ENCODE assay signal across 2 cellular contexts in genomic region chr6:133814797-133815196, GRCh38.
A peak's percentile ranks its signal among the peaks of the same experiment; 100 is the strongest.
TF ChIP-seq lines count a peak whose summit lies in the region.

No MANE protein-coding gene starts in this region.

TF ChIP-seq in IMR-90, 13 proteins besides CTCF, POLR2A, EP300 and RAD21 (continued from another document):
- TF ChIP-seq FOS (IDR thresholded peaks at IDR 0.05; ENCODE audit: low read depth, low read length) (peak; percentile 65; the same call in 1 of the 2 replicates), BHLHE40 (IDR thresholded peaks at IDR 0.05; ENCODE audit: low read depth, low read length) (0 out of 2 replicates have a peak, but pooled peaks have one; percentile 23), RFX5 (IDR thresholded peaks at IDR 0.05; ENCODE audit: low read depth, low read length) (no peak), SMC3 (IDR thresholded peaks at IDR 0.05; ENCODE audit: low read depth, low read length) (no peak)
- TF ChIP-seq, protein P1, sequence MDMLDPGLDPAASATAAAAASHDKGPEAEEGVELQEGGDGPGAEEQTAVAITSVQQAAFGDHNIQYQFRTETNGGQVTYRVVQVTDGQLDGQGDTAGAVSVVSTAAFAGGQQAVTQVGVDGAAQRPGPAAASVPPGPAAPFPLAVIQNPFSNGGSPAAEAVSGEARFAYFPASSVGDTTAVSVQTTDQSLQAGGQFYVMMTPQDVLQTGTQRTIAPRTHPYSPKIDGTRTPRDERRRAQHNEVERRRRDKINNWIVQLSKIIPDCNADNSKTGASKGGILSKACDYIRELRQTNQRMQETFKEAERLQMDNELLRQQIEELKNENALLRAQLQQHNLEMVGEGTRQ (IDR thresholded peaks at IDR 0.05; ENCODE audit: low read depth, low read length) = no peak

TF ChIP-seq in K562, 482 proteins besides CTCF, POLR2A, EP300 and RAD21 (continued from another document):
- TF ChIP-seq, protein P2, sequence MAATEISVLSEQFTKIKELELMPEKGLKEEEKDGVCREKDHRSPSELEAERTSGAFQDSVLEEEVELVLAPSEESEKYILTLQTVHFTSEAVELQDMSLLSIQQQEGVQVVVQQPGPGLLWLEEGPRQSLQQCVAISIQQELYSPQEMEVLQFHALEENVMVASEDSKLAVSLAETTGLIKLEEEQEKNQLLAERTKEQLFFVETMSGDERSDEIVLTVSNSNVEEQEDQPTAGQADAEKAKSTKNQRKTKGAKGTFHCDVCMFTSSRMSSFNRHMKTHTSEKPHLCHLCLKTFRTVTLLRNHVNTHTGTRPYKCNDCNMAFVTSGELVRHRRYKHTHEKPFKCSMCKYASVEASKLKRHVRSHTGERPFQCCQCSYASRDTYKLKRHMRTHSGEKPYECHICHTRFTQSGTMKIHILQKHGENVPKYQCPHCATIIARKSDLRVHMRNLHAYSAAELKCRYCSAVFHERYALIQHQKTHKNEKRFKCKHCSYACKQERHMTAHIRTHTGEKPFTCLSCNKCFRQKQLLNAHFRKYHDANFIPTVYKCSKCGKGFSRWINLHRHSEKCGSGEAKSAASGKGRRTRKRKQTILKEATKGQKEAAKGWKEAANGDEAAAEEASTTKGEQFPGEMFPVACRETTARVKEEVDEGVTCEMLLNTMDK (IDR thresholded peaks at IDR 0.05; ENCODE audit: borderline replicate concordance, insufficient read depth, low read depth, low read length, poor library complexity, severe bottlenecking) = no peak
- TF ChIP-seq CC2D1A (IDR thresholded peaks at IDR 0.05) (no peak), FOXA3 (CRISPR knock-in tag; conservative IDR thresholded peaks at IDR 0.05 in 1 of 2, IDR thresholded peaks at IDR 0.05 in 1 of 2) (no peak), PTBP1 (IDR thresholded peaks at IDR 0.05; ENCODE audit: low read depth, low read length) (no peak), ZNF75A (CRISPR knock-in tag; IDR thresholded peaks at IDR 0.05) (no peak), E2F3 (CRISPR knock-in tag; IDR thresholded peaks at IDR 0.05) (no peak), ZC3H11A (IDR thresholded peaks at IDR 0.05; ENCODE audit: low read depth, low read length) (no peak), ZC3H4 (CRISPR knock-in tag; IDR thresholded peaks at IDR 0.05; ENCODE audit: borderline replicate concordance) (no peak), EGR1 (conservative IDR thresholded peaks at IDR 0.05) (0 out of 2 replicates have a peak, but pooled peaks have one; percentile 25), ZNF780A (CRISPR knock-in tag; IDR thresholded peaks at IDR 0.05) (no peak), TCF3 (CRISPR knock-in tag; IDR thresholded peaks at IDR 0.05) (no peak), FOSL1 (tag; conservative IDR thresholded peaks at IDR 0.05) (0 out of 2 replicates have a peak, but pooled peaks have one; percentile 19), SRSF3 (IDR thresholded peaks at IDR 0.05; ENCODE audit: insufficient read depth, low read length) (no peak), ELF4 (CRISPR knock-in tag; IDR thresholded peaks at IDR 0.05) (no peak), SIX5 (IDR thresholded peaks at IDR 0.05; ENCODE audit: borderline replicate concordance in 1 of 2, insufficient read depth in 1 of 2, low read depth in 1 of 2, low read length in 2 of 2) (no peak), JUND (IDR thresholded peaks at IDR 0.05; ENCODE audit: borderline replicate concordance, low read depth, low read length) (no peak), JUND (tag; IDR thresholded peaks at IDR 0.05; ENCODE audit: borderline replicate concordance, low read depth, low read length) (no peak), TEAD4 (IDR thresholded peaks at IDR 0.05; ENCODE audit: low read length) (no peak), TEAD4 (CRISPR knock-in tag; IDR thresholded peaks at IDR 0.05; ENCODE audit: borderline replicate concordance) (no peak), SAP30 (IDR thresholded peaks at IDR 0.05; ENCODE audit: borderline replicate concordance, insufficient read depth, low read depth, low read length, poor library complexity, severe bottlenecking) (no peak), ZNF696 (CRISPR knock-in tag; conservative IDR thresholded peaks at IDR 0.05) (no peak), RBM15 (IDR thresholded peaks at IDR 0.05; ENCODE audit: insufficient read depth, low read length) (no peak)
- TF ChIP-seq, protein P3, sequence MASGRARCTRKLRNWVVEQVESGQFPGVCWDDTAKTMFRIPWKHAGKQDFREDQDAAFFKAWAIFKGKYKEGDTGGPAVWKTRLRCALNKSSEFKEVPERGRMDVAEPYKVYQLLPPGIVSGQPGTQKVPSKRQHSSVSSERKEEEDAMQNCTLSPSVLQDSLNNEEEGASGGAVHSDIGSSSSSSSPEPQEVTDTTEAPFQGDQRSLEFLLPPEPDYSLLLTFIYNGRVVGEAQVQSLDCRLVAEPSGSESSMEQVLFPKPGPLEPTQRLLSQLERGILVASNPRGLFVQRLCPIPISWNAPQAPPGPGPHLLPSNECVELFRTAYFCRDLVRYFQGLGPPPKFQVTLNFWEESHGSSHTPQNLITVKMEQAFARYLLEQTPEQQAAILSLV (tag; IDR thresholded peaks at IDR 0.05) = no peak
- TF ChIP-seq, protein P4, sequence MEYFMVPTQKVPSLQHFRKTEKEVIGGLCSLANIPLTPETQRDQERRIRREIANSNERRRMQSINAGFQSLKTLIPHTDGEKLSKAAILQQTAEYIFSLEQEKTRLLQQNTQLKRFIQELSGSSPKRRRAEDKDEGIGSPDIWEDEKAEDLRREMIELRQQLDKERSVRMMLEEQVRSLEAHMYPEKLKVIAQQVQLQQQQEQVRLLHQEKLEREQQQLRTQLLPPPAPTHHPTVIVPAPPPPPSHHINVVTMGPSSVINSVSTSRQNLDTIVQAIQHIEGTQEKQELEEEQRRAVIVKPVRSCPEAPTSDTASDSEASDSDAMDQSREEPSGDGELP (CRISPR knock-in tag; IDR thresholded peaks at IDR 0.05; ENCODE audit: borderline replicate concordance) = no peak
